Comparison of ENCODE assay signal across 20 cellular contexts in the genomic region with DNA sequence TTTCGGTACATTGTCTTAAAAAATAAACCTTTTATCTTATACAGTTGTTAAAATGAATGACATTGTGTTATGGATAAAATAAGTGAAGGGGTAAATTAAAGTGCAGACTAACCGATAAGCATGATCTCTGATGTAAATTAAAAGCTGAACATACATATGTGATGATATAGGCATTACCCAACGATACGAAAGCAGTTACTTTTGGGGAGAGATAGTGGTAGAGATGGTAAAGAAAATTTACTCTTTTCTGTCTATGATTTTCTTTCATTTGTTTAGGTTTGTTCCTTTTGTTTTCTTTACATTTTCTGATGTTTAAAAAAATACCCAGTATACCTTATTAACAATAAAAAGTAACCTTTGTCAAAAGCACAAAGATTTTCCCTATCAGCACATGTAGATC.
"Had no signal": no experiment of that assay in that cellular context is flagged by ENCODE, and none has a peak within 500 bp of the region (broad histone marks: within the 10 kb centered on the region; RNA-seq: fewer than 3 reads in every experiment).

No MANE protein-coding gene starts in this region.

- H3K27me3 ChIP-seq: ovary, spleen, tibial nerve, upper lobe of left lung had no signal

- H3K36me3 ChIP-seq: lower lobe of right lung, ovary, thoracic aorta, tibial nerve, upper lobe of left lung had no signal

- H3K27ac ChIP-seq: lower lobe of right lung, ovary, spleen, thoracic aorta, tibial nerve, upper lobe of left lung had no signal

- H3K9me3 ChIP-seq: lower lobe of right lung, mucosa of descending colon, ovary, thoracic aorta, upper lobe of left lung had no signal

- ATAC-seq: effector memory CD8-positive, alpha-beta T cell; left ventricle myocardium superior; lower lobe of right lung; mucosa of descending colon; sciatic nerve; stimulated activated memory B cell treated with anti-CD40 and anti-IgM and Interleukin-4, amounts not matched to agents 10 μg/mL and 1 μg/mL and 100 μg/mL, for 72 hours had no signal

- H3K4me3 ChIP-seq: lower lobe of right lung, mucosa of descending colon, ovary, spleen, thoracic aorta, tibial nerve, upper lobe of left lung had no signal

- H3K27me3 Mint-ChIP-seq: effector memory CD8-positive, alpha-beta T cell; naive B cell; stimulated activated memory B cell treated with anti-CD40 and anti-IgM and Interleukin-4, amounts not matched to agents 10 μg/mL and 1 μg/mL and 100 μg/mL, for 72 hours had no signal

- H3K27ac Mint-ChIP-seq: mesothelial cell of epicardium; naive B cell; nephron progenitor cell; stimulated activated memory B cell treated with anti-CD40 and anti-IgM and Interleukin-4, amounts not matched to agents 10 μg/mL and 1 μg/mL and 100 μg/mL, for 72 hours had no signal

- DNase-seq: cerebellar nuclear complex; cortex of kidney; effector memory CD8-positive, alpha-beta T cell; left ventricle myocardium superior; lower lobe of right lung; mucosa of descending colon; naive B cell; nephron progenitor cell; nucleus accumbens; ovary; spleen; stimulated activated CD4-positive, alpha-beta T cell treated with anti-CD3 and anti-CD28 coated beads, Interleukin-4, amount 100 ng/mL, for 4 hours; stimulated activated naive CD8-positive, alpha-beta T cell treated with anti-CD3 and anti-CD28 coated beads, Interleukin-15, Interleukin-2, amounts not matched to agents 100 U/mL and 50 U/mL, for 24 hours; substantia nigra; upper lobe of left lung had no signal

- H3K4me3 Mint-ChIP-seq: effector memory CD8-positive, alpha-beta T cell; mesothelial cell of epicardium; naive B cell; nephron progenitor cell; stimulated activated memory B cell treated with anti-CD40 and anti-IgM and Interleukin-4, amounts not matched to agents 10 μg/mL and 1 μg/mL and 100 μg/mL, for 72 hours had no signal

- H3K9me3 Mint-ChIP-seq: effector memory CD8-positive, alpha-beta T cell had no signal
